In the genomic region with DNA sequence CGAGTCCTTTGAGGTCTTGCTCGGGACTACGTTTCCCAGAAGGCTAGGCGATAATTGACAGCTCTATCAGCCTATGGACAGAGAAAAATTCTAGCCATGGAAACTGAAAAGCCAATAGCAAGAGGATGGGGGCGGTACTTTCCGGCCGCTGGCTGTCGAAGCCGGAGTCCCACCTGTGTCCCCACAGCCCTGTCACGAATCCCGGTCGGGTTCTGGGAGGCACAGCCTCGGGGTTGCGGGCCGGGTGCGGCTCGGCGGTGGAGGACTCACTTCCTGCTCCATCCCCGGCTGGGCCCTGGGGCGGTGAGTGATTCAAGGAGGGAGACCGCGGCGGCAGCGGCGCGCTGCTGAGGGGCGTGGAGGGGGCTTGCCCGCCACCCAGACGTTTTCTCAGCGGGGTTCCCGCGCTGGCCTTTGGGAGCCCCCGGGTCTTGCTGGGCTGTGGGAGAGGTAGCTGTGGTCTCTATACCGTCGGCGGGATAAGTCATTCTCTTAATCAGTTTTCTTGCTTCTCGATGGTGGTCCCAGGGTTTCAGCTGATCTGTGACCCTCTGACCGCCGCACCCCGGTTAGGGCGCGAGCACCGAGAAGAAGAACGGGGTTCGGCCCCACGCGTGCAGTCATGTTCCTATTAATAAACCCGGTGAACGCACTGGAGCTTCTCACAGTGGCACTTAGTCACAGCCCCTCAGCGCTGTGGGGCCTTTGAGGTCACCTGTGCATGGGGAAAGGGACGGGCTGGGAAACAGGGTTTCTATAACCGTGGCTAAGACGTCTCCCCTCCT, we compare ENCODE assay signal across 8 cellular contexts. TPM values are rescaled to one million over a fixed set of nuclear protein-coding genes. Genes with fewer than 3 reads are reported as not detected.
DNase-seq lines count a peak whose midpoint lies in the region; ATAC-seq and TF ChIP-seq lines count a peak whose summit lies in the region.

A gene (plus strand): TSS at position 176 of the 785 bp plus-strand sequence. CDS start 2,377 bp downstream, outside the sequence.

- ATAC-seq in HG03432 (IDR thresholded peaks at IDR 0.05; ENCODE audit: unreplicated experiment): peak; percentile 99

- TF ChIP-seq CTCF in choroid plexus epithelial cell (conservative IDR thresholded peaks at IDR 0.05; ENCODE audit: low read depth, low read length): no peak

- DNase-seq in AML-193 (lab: John Stamatoyannopoulos, UW) (peak; percentile 83 to 89), NCI-H460 (ENCODE audit: extremely low read depth, low read depth) (peak; percentile 96), choroid plexus epithelial cell (ENCODE audit: low read depth) (peak; percentile 96), kidney tubule cell (ENCODE audit: low spot score) (peak; percentile 96)
- peak; percentile 77 for DNase-seq in activated CD4-positive, alpha-beta T cell treated with anti-CD3 and anti-CD28 coated beads for 1 hour
- DNase-seq in stimulated activated CD4-positive, alpha-beta T cell treated with anti-CD3 and anti-CD28 coated beads, Interleukin-1b, Interleukin-23, amount 100 ng/mL, for 24 hours (ENCODE audit: low read depth in 4 of 4, low spot score in 1 of 4): peak; percentile 65 to 87 (median 74)

- peak within 1 kb of the TSS; percentile 98 for H3K4me3 ChIP-seq in choroid plexus epithelial cell (ENCODE audit: low read depth, low read length)

- TF ChIP-seq POLR2A in GM19193 (IDR thresholded peaks at IDR 0.05; ENCODE audit: extremely low read depth, insufficient read depth, insufficient read length): peak; percentile 50

RNA-seq across cellular contexts. Expression of the gene that starts here (rescaled TPM):
- total RNA-seq in NCI-H460 (2014; rRNA removed; shearing (Covaris generic)): 0.69 and 1.5 TPM in 2 replicates
- polyA plus RNA-seq in NCI-H460 (2014; cell fraction: nucleus; rRNA removed): 0.47 and 1.0 TPM in 2 replicates

Comparison
In these comparisons a context has a peak if more than half of its experiments do, and no peak if none do; other contexts are left out.
1. Peak in every context shown above with its lines: DNase-seq, ATAC-seq and H3K4me3 ChIP-seq.